Comparison of ENCODE assay signal across 21 cellular contexts in genomic region chr15:71302861-71303410, GRCh38.
DNase-seq lines count a peak whose midpoint lies in the region; ATAC-seq, FAIRE-seq and TF ChIP-seq lines count a peak whose summit lies in the region.
"Had no signal": no experiment of that assay in that cellular context is flagged by ENCODE, and none has a peak within 500 bp of the region (broad histone marks: within the 10 kb centered on the region; RNA-seq: fewer than 3 reads in every experiment).

No MANE protein-coding gene starts in this region.

- no peak for TF ChIP-seq EP300 in SK-N-SH (IDR thresholded peaks at IDR 0.05; ENCODE audit: borderline replicate concordance in 1 of 2, low read depth in 1 of 2, low read length in 1 of 2)
- TF ChIP-seq EP300 in H1 (IDR thresholded peaks at IDR 0.05; ENCODE audit: borderline replicate concordance in 1 of 2, low read depth in 2 of 2, low read length in 2 of 2), result no peak

- no peak for FAIRE-seq in H1 (lab: Jason Lieb, UNC)

- H3K27me3 Mint-ChIP-seq in nephron progenitor cell (ENCODE audit: low read depth, poor library complexity) (peaks cover 5% of the 10 kb centered on the region), type B pancreatic cell (no peaks in the 10 kb centered on the region)

- H3K27ac ChIP-seq in SK-N-SH (ENCODE audit: low read depth in 2 of 2, low read length in 1 of 2) (peak overlapping the region in 1 of 2 experiments; percentile 13; a peak in 1 of 4 replicates), H1 (ENCODE audit: low read depth, low read length) (no peak overlapping the region)

- no peak overlapping the region for H3K14ac ChIP-seq in H1 (ENCODE audit: insufficient read length)

- no peak overlapping the region for H3K4me3 ChIP-seq in SK-N-SH (ENCODE audit: low read depth in 2 of 2, low read length in 1 of 2)
- H3K4me3 ChIP-seq in H1 (ENCODE audit: extremely low read depth in 1 of 4, insufficient read depth in 2 of 4, low read depth in 3 of 4, low read length in 4 of 4), result no peak overlapping the region
- H3K4me3 ChIP-seq: esophagus squamous epithelium had no signal

- H3K79me1 ChIP-seq in H1 (ENCODE audit: low read depth, low read length), result no peaks in the 10 kb centered on the region

- TF ChIP-seq CTCF in SK-N-SH (IDR thresholded peaks at IDR 0.05) (no peak), H1 (IDR thresholded peaks at IDR 0.05; ENCODE audit: control extremely low read depth in 1 of 3, insufficient read depth in 1 of 3, low read depth in 1 of 3, low read length in 3 of 3) (no peak), nephron progenitor cell (IDR thresholded peaks at IDR 0.05) (no peak), type B pancreatic cell (conservative IDR thresholded peaks at IDR 0.05) (no peak)

- H3K23me2 ChIP-seq in H1 (ENCODE audit: low read depth, low read length), result no peaks in the 10 kb centered on the region

- DNase-seq in SK-N-SH (no peak), H1 (ENCODE audit: low read depth in 1 of 2, low spot score in 2 of 2) (no peak), nephron progenitor cell (no peak), type B pancreatic cell (ENCODE audit: extremely low spot score, unreplicated experiment) (no peak)
- DNase-seq in activated CD4-positive, CD25-positive, alpha-beta regulatory T cell treated with anti-CD3 and anti-CD28 coated beads, Interleukin-2, amount 50 U/mL, for 72 hours, result no peak
- DNase-seq: activated CD4-positive, alpha-beta T cell treated with anti-CD3 and anti-CD28 coated beads for 48 hours; activated T-cell treated with anti-CD3 and anti-CD28 coated beads, Interleukin-2, amount 50 U/mL, for 4 hours; AML-193; CD8-positive, alpha-beta T cell; cortex of kidney; DMS153; endodermal cell; esophagus squamous epithelium; GOT3; NCI-H187 treated with DMSO at 0.1 percent for 48 hours; NCI-H69; T-helper 2 cell had no signal

- H3K9me3 ChIP-seq in SK-N-SH (no peaks in the 10 kb centered on the region), H1 (ENCODE audit: insufficient read depth in 2 of 2, low read depth in 1 of 2, low read length in 1 of 2) (0 out of 4 replicates have a peak, but pooled peaks cover 0 to 3% of the 10 kb centered on the region in 2 experiments)
- H3K9me3 ChIP-seq: esophagus squamous epithelium had no signal

- H3K4me1 ChIP-seq in SK-N-SH (ENCODE audit: control insufficient read depth in 1 of 2, insufficient read depth in 2 of 2, low read depth in 1 of 2, low read length in 1 of 2), result peaks cover 14 to 27% of the 10 kb centered on the region in 2 experiments
- no peaks in the 10 kb centered on the region for H3K4me1 ChIP-seq in H1 (replicated peaks in 1 of 4; ENCODE audit: control insufficient read depth in 3 of 4, insufficient read depth in 4 of 4, low read length in 3 of 4)

- H3K36me3 ChIP-seq in SK-N-SH (replicated peaks in 1 of 2; ENCODE audit: control insufficient read depth in 1 of 2, insufficient read depth in 2 of 2, low read length in 1 of 2), result no peaks in the 10 kb centered on the region
- no peaks in the 10 kb centered on the region for H3K36me3 ChIP-seq in H1 (ENCODE audit: control insufficient read depth in 2 of 4, insufficient read depth in 4 of 4, low read length in 3 of 4)
- H3K36me3 ChIP-seq: esophagus squamous epithelium had no signal

- ATAC-seq in GM18517 (IDR thresholded peaks at IDR 0.05; ENCODE audit: unreplicated experiment) (no peak), GM19452 (IDR thresholded peaks at IDR 0.05; ENCODE audit: unreplicated experiment) (no peak)
- ATAC-seq: activated T-cell treated with anti-CD3 and anti-CD28 coated beads, Interleukin-2, amount 50 U/mL, for 4 hours; CD8-positive, alpha-beta T cell had no signal

- H3K27ac Mint-ChIP-seq in nephron progenitor cell, result peak overlapping the region; percentile 63
- H3K27ac Mint-ChIP-seq in type B pancreatic cell, result peak overlapping the region; percentile 4
- H3K27ac Mint-ChIP-seq: CD8-positive, alpha-beta T cell; endodermal cell; memory B cell; stimulated activated effector memory CD8-positive, alpha-beta T cell treated with anti-CD3 and anti-CD28 coated beads, Interleukin-12 subunit alpha, Interleukin-12 subunit beta, amount 100 ng/mL, for 72 hours had no signal

- H3K9ac ChIP-seq in SK-N-SH (no peak overlapping the region), H1 (replicated peaks in 1 of 4; ENCODE audit: extremely low read depth in 1 of 4, low read depth in 3 of 4, low read length in 3 of 4) (no peak overlapping the region)

- POLR2A ChIA-PET in SK-N-SH (lab: Yijun Ruan, JAX), result no interaction called here
- POLR2A ChIA-PET in H1 (lab: Charles Lee; ENCODE audit: partially characterized antibody), result no interaction called here

- H2BK15ac ChIP-seq in H1 (ENCODE audit: low read length), result peak overlapping the region; percentile 32; the same call in 1 of the 2 replicates

- TF ChIP-seq RAD21 in SK-N-SH (IDR thresholded peaks at IDR 0.05; ENCODE audit: low read length) (no peak), H1 (IDR thresholded peaks at IDR 0.05 in 1 of 2, conservative IDR thresholded peaks at IDR 0.05 in 1 of 2; ENCODE audit: low read depth in 2 of 2, low read length in 2 of 2) (no peak)

- H3K9me3 Mint-ChIP-seq in nephron progenitor cell (peaks cover 8% of the 10 kb centered on the region), type B pancreatic cell (no peaks in the 10 kb centered on the region)
- H3K9me3 Mint-ChIP-seq: activated T-cell treated with anti-CD3 and anti-CD28 coated beads, Interleukin-2, amount 50 U/mL, for 4 hours; CD8-positive, alpha-beta T cell; memory B cell; stimulated activated effector memory CD8-positive, alpha-beta T cell treated with anti-CD3 and anti-CD28 coated beads, Interleukin-12 subunit alpha, Interleukin-12 subunit beta, amount 100 ng/mL, for 72 hours had no signal

- WGBS in SK-N-SH (ENCODE audit: low lambda C conversion rate), result 95% methylated on average over 6 of the region's 6 CpGs
- 90% methylated on average over 6 of the region's 6 CpGs; no CpG with 5 or more reads in 1 of the 2 experiments for WGBS in H1 (ENCODE audit: extremely low coverage in 1 of 2, insufficient coverage in 1 of 2, insufficient read length in 1 of 2, insufficient replicate concordance in 2 of 2, low coverage in 1 of 2, low lambda C conversion rate in 2 of 2, missing lambda C conversion rate in 1 of 2), 2 experiments

- H3K27me3 ChIP-seq in SK-N-SH (ENCODE audit: insufficient read depth) (no peaks in the 10 kb centered on the region), H1 (replicated peaks in 1 of 4; ENCODE audit: control insufficient read depth in 3 of 4, extremely low read depth in 1 of 4, insufficient read depth in 3 of 4, low read length in 3 of 4) (no peaks in the 10 kb centered on the region)
- H3K27me3 ChIP-seq: esophagus squamous epithelium had no signal

- H4K91ac ChIP-seq in H1 (replicated peaks; ENCODE audit: insufficient read length, low read length), result no peak overlapping the region

- H4K20me1 ChIP-seq in SK-N-SH (ENCODE audit: insufficient read depth) (no peaks in the 10 kb centered on the region), H1 (replicated peaks in 1 of 2; ENCODE audit: control insufficient read depth in 1 of 2, insufficient read depth in 2 of 2, low read length in 2 of 2) (no peaks in the 10 kb centered on the region)

- peak overlapping the region; percentile 3; the same call in 1 of the 2 replicates for H4K8ac ChIP-seq in H1 (ENCODE audit: extremely low read depth, insufficient read depth, low read length)

- H3K79me2 ChIP-seq in SK-N-SH (ENCODE audit: insufficient read depth) (0 out of 2 replicates have a peak, but pooled peaks cover 2% of the 10 kb centered on the region), H1 (ENCODE audit: control insufficient read depth in 1 of 2, insufficient read depth in 2 of 2, low read length in 2 of 2) (no peaks in the 10 kb centered on the region)

- H2BK20ac ChIP-seq in H1 (ENCODE audit: low read length), result no peak overlapping the region

- no peaks in the 10 kb centered on the region for H3K9me2 ChIP-seq in SK-N-SH

- H3K4ac ChIP-seq in H1 (replicated peaks; ENCODE audit: insufficient read length, low read depth, low read length), result no peak overlapping the region

- no peak overlapping the region for H2AK5ac ChIP-seq in H1 (ENCODE audit: low read depth, low read length)

- no peak overlapping the region for H2BK5ac ChIP-seq in H1 (ENCODE audit: low read depth, low read length)

- CTCF ChIA-PET in SK-N-SH (lab: Yijun Ruan, JAX) (no interaction called here), H1 (lab: Charles Lee; ENCODE audit: partially characterized antibody) (interaction anchor here (1.0 to 1.7 kb wide), 3 partner anchors 10 to 17 kb away, joined by 3 to 5 read pairs (median 3); no protein-coding TSS in a partner anchor)

- no peak overlapping the region for H3K18ac ChIP-seq in H1 (ENCODE audit: extremely low read depth, low read length)

- H3K4me3 Mint-ChIP-seq in nephron progenitor cell, result no peak overlapping the region
- H3K4me3 Mint-ChIP-seq in type B pancreatic cell, result no peak overlapping the region
- H3K4me3 Mint-ChIP-seq: activated T-cell treated with anti-CD3 and anti-CD28 coated beads, Interleukin-2, amount 50 U/mL, for 4 hours; CD8-positive, alpha-beta T cell; endodermal cell; memory B cell; stimulated activated effector memory CD8-positive, alpha-beta T cell treated with anti-CD3 and anti-CD28 coated beads, Interleukin-12 subunit alpha, Interleukin-12 subunit beta, amount 100 ng/mL, for 72 hours had no signal

- peaks cover 15% of the 10 kb centered on the region for H3K4me1 Mint-ChIP-seq in nephron progenitor cell
- H3K4me1 Mint-ChIP-seq in type B pancreatic cell (ENCODE audit: unreplicated experiment), result peaks cover 18% of the 10 kb centered on the region
- H3K4me1 Mint-ChIP-seq: endodermal cell; memory B cell; stimulated activated effector memory CD8-positive, alpha-beta T cell treated with anti-CD3 and anti-CD28 coated beads, Interleukin-12 subunit alpha, Interleukin-12 subunit beta, amount 100 ng/mL, for 72 hours had no signal

- no peak overlapping the region for H2BK120ac ChIP-seq in H1 (replicated peaks; ENCODE audit: low read depth, low read length)

- H3F3A ChIP-seq in SK-N-SH (replicated peaks; ENCODE audit: insufficient read depth), result peaks cover 5% of the 10 kb centered on the region

- H3K4me2 ChIP-seq in SK-N-SH (0 out of 2 replicates have a peak overlapping the region, but pooled peaks have one; percentile 3), H1 (ENCODE audit: insufficient read depth in 1 of 2, low read depth in 2 of 2, low read length in 2 of 2) (no peak overlapping the region)

- H3K36me3 Mint-ChIP-seq in nephron progenitor cell (ENCODE audit: low read depth), result no peaks in the 10 kb centered on the region
- H3K36me3 Mint-ChIP-seq in type B pancreatic cell, result no peaks in the 10 kb centered on the region
- H3K36me3 Mint-ChIP-seq: CD8-positive, alpha-beta T cell; memory B cell; stimulated activated effector memory CD8-positive, alpha-beta T cell treated with anti-CD3 and anti-CD28 coated beads, Interleukin-12 subunit alpha, Interleukin-12 subunit beta, amount 100 ng/mL, for 72 hours had no signal

- H4K5ac ChIP-seq in H1 (ENCODE audit: insufficient read length, low read depth, low read length), result no peak overlapping the region

- no peak overlapping the region for H3K23ac ChIP-seq in H1 (ENCODE audit: insufficient read length)

- H2AFZ ChIP-seq in SK-N-SH (ENCODE audit: low read depth), result no peak overlapping the region
- H2AFZ ChIP-seq in H1 (ENCODE audit: low read length), result no peak overlapping the region

- TF ChIP-seq POLR2A in H1 (IDR thresholded peaks at IDR 0.05; ENCODE audit: control extremely low read depth in 1 of 2, low read depth in 2 of 2, low read length in 2 of 2), result no peak

- no peak overlapping the region for H2BK12ac ChIP-seq in H1 (ENCODE audit: low read depth, low read length)

- H3K56ac ChIP-seq in H1 (replicated peaks; ENCODE audit: insufficient read length, low read depth, low read length), result no peak overlapping the region
